17 cellular contexts compared by ENCODE assay signal in genomic region chr11:102522332-102523207, GRCh38. TPM values are rescaled to one million over a fixed set of nuclear protein-coding genes. Genes with fewer than 3 reads are reported as not detected.
A peak's percentile ranks its signal among the peaks of the same experiment; 100 is the strongest.
DNase-seq lines count a peak whose midpoint lies in the region; ATAC-seq, FAIRE-seq and TF ChIP-seq lines count a peak whose summit lies in the region.
"Had no signal": no experiment of that assay in that cellular context is flagged by ENCODE, and none has a peak within 500 bp of the region (broad histone marks: within the 10 kb centered on the region; RNA-seq: fewer than 3 reads in every experiment).

No MANE protein-coding gene starts in this region.

- H3K4me3 ChIP-seq in HCT116 (replicated peaks in 1 of 2; ENCODE audit: low read depth in 1 of 2, low read length in 2 of 2), result no peak overlapping the region
- no peak overlapping the region for H3K4me3 ChIP-seq in K562
- H3K4me3 ChIP-seq: coronary artery, esophagus squamous epithelium, left lung, stomach had no signal

- no peak for FAIRE-seq in K562 (lab: Jason Lieb, UNC)
- FAIRE-seq: astrocyte had no signal

- H4K20me1 ChIP-seq in HCT116 (ENCODE audit: insufficient read depth) (no peaks in the 10 kb centered on the region), K562 (replicated peaks; ENCODE audit: control insufficient read depth, insufficient read depth, low read length) (no peaks in the 10 kb centered on the region)

- TF ChIP-seq CTCF in HCT116 (IDR thresholded peaks at IDR 0.05 in 2 of 3, conservative IDR thresholded peaks at IDR 0.05 in 1 of 3; ENCODE audit: borderline replicate concordance in 1 of 3, insufficient read depth in 1 of 3, low read depth in 2 of 3, low read length in 2 of 3), result no peak
- TF ChIP-seq CTCF in K562 (IDR thresholded peaks at IDR 0.05 in 2 of 3, conservative IDR thresholded peaks at IDR 0.05 in 1 of 3; ENCODE audit: insufficient read depth in 2 of 3, low read depth in 1 of 3, low read length in 3 of 3), result no peak

- H3K4me2 ChIP-seq in HCT116 (ENCODE audit: low read length) (no peak overlapping the region), K562 (ENCODE audit: insufficient read depth, low read length) (no peak overlapping the region)

- TF ChIP-seq RAD21 in HCT116 (IDR thresholded peaks at IDR 0.05; ENCODE audit: low read depth) (no peak), K562 (CRISPR knock-in tag; conservative IDR thresholded peaks at IDR 0.05 in 1 of 2, IDR thresholded peaks at IDR 0.05 in 1 of 2) (no peak)

- no peak overlapping the region for H3K27ac ChIP-seq in HCT116 (ENCODE audit: low read depth, low read length)
- H3K27ac ChIP-seq in K562 (ENCODE audit: extremely low read depth, low read depth, low read length), result no peak overlapping the region
- H3K27ac ChIP-seq: coronary artery, esophagus squamous epithelium, left lung, stomach had no signal

- in situ Hi-C loops in K562 (cut with MboI), result no loop called here

- no peaks in the 10 kb centered on the region for H3K9me2 ChIP-seq in HCT116 (ENCODE audit: insufficient read depth)

- no peaks in the 10 kb centered on the region for H3K36me3 ChIP-seq in HCT116 (ENCODE audit: control insufficient read depth in 1 of 2, insufficient read depth in 2 of 2, low read length in 2 of 2)
- H3K36me3 ChIP-seq in K562 (ENCODE audit: control insufficient read depth, insufficient read depth, low read length), result no peaks in the 10 kb centered on the region
- H3K36me3 ChIP-seq: esophagus squamous epithelium, left lung, stomach had no signal

- RAD21 ChIA-PET in HCT116 (lab: Charles Lee; ENCODE audit: low non-redundant PET in 1 of 2, low total read pairs in 2 of 2, uncharacterized antibody in 2 of 2, unreplicated experiment in 2 of 2), result no interaction called here

- intact Hi-C loops in HCT116 (cut with micrococcal nuclease) (no loop called here), K562 (cut with micrococcal nuclease) (no loop called here)

- POLR2A ChIA-PET in HCT116 (lab: Charles Lee) (no interaction called here), K562 (lab: Yijun Ruan, JAX) (interaction anchor here (1.4 kb wide), 1 partner anchor 8 kb away, joined by 4 read pairs; no protein-coding TSS in a partner anchor)

- peak; percentile 73 for ATAC-seq in GM18517 (IDR thresholded peaks at IDR 0.05; ENCODE audit: unreplicated experiment)
- ATAC-seq in HCT116, result no peak
- peak; percentile 63 for ATAC-seq in HG03520 (IDR thresholded peaks at IDR 0.05; ENCODE audit: unreplicated experiment)
- ATAC-seq in K562, result no peak
- no peak for ATAC-seq in HG03439 (IDR thresholded peaks at IDR 0.05; ENCODE audit: unreplicated experiment)
- ATAC-seq: left lung had no signal

- H2AFZ ChIP-seq in HCT116 (ENCODE audit: low read depth, low read length, poor library complexity, severe bottlenecking), result peak overlapping the region; percentile 71
- H2AFZ ChIP-seq in K562 (ENCODE audit: low read depth, low read length), result no peak overlapping the region

- no peaks in the 10 kb centered on the region for H3K9me3 ChIP-seq in HCT116 (ENCODE audit: control insufficient read depth in 1 of 2, insufficient read depth in 1 of 2, low read depth in 1 of 2, low read length in 2 of 2)
- H3K9me3 ChIP-seq in K562 (replicated peaks; ENCODE audit: control insufficient read depth, insufficient read depth, low read depth, low read length), result no peaks in the 10 kb centered on the region
- H3K9me3 ChIP-seq: esophagus squamous epithelium, left lung, stomach had no signal

- no peak for TF ChIP-seq EP300 in K562 (IDR thresholded peaks at IDR 0.05; ENCODE audit: low read length)

- CTCF ChIA-PET in HCT116 (lab: Charles Lee) (no interaction called here), K562 (lab: Yijun Ruan, JAX; ENCODE audit: low intra/inter-chr PET ratio) (no interaction called here)

- no peak overlapping the region for H3K9ac ChIP-seq in HCT116 (ENCODE audit: low read length)
- no peak overlapping the region for H3K9ac ChIP-seq in K562 (ENCODE audit: insufficient read depth in 1 of 2, low read depth in 2 of 2, low read length in 2 of 2)

- no peaks in the 10 kb centered on the region for H3K27me3 ChIP-seq in HCT116 (ENCODE audit: insufficient read depth, low read length)
- peaks cover 4 to 8% of the 10 kb centered on the region in 2 experiments; a peak in 4 of 5 replicates for H3K27me3 ChIP-seq in K562 (ENCODE audit: control insufficient read depth in 2 of 2, insufficient read depth in 2 of 2, low read length in 2 of 2)
- H3K27me3 ChIP-seq: esophagus squamous epithelium, left lung had no signal

- TF ChIP-seq POLR2A in HCT116 (IDR thresholded peaks at IDR 0.05; ENCODE audit: borderline replicate concordance, extremely low read depth, insufficient read depth, insufficient read length) (no peak), K562 (conservative IDR thresholded peaks at IDR 0.05) (no peak)

- WGBS in K562 (ENCODE audit: insufficient coverage, low coverage, missing lambda C conversion rate), result 2% methylated on average over 5 of the region's 5 CpGs

- H3K4me1 ChIP-seq in HCT116 (ENCODE audit: control insufficient read depth in 1 of 2, insufficient read depth in 2 of 2, low read length in 2 of 2) (peaks cover under 1 to 3% of the 10 kb centered on the region in 2 experiments; a peak in 2 of 4 replicates), K562 (replicated peaks in 1 of 2; ENCODE audit: control insufficient read depth in 2 of 2, insufficient read depth in 2 of 2, low read length in 2 of 2) (no peaks in the 10 kb centered on the region)
- H3K4me1 ChIP-seq: esophagus squamous epithelium, left lung, stomach had no signal

- no peaks in the 10 kb centered on the region for H3K9me1 ChIP-seq in K562 (ENCODE audit: control insufficient read depth, insufficient read depth, low read length)

- H3K79me2 ChIP-seq in HCT116 (ENCODE audit: insufficient read depth, low read length) (no peaks in the 10 kb centered on the region), K562 (ENCODE audit: control insufficient read depth, insufficient read depth, low read length) (no peaks in the 10 kb centered on the region)

- no TSS peak for BruUV-seq in HCT116 (replicated peaks; lab: Mats Ljungman, UMichigan)
- BruUV-seq in K562 (replicated peaks; lab: Mats Ljungman, UMichigan), result no TSS peak

- DNase-seq in HCT116 (ENCODE audit: low read depth, low spot score) (no peak), K562 (ENCODE audit: extremely low read depth in 1 of 4, low spot score in 3 of 4) (no peak), NCI-H1048 (lab: John Stamatoyannopoulos, UW) (no peak)
- no peak for DNase-seq in effector CD4-positive, alpha-beta T cell
- DNase-seq: esophagus squamous epithelium, left lung, NCI-H1417 treated with DMSO at 0.1 percent for 48 hours, NCI-H524, nephron progenitor cell, stomach had no signal

TF ChIP-seq in HCT116, 20 proteins besides CTCF, POLR2A, EP300 and RAD21:
- TF ChIP-seq FOSL1 (IDR thresholded peaks at IDR 0.05; ENCODE audit: low read depth), result no peak
- no peak for TF ChIP-seq ELF1 (IDR thresholded peaks at IDR 0.05; ENCODE audit: borderline replicate concordance, low read depth)
TF ChIP-seq in HCT116: peak in this region for 0.

TF ChIP-seq in K562, 482 proteins besides CTCF, POLR2A, EP300 and RAD21:
- TF ChIP-seq, protein P1, sequence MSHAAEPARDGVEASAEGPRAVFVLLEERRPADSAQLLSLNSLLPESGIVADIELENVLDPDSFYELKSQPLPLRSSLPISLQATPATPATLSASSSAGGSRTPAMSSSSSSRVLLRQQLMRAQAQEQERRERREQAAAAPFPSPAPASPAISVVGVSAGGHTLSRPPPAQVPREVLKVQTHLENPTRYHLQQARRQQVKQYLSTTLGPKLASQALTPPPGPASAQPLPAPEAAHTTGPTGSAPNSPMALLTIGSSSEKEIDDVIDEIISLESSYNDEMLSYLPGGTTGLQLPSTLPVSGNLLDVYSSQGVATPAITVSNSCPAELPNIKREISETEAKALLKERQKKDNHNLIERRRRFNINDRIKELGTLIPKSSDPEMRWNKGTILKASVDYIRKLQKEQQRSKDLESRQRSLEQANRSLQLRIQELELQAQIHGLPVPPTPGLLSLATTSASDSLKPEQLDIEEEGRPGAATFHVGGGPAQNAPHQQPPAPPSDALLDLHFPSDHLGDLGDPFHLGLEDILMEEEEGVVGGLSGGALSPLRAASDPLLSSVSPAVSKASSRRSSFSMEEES (CRISPR knock-in tag; IDR thresholded peaks at IDR 0.05), result peak; percentile 74
- TF ChIP-seq EGR1 (conservative IDR thresholded peaks at IDR 0.05), result no peak
- no peak for TF ChIP-seq ELF4 (CRISPR knock-in tag; IDR thresholded peaks at IDR 0.05)

RNA-seq across cellular contexts. Expression of gene MMP7, which starts 8.0 kb away (rescaled TPM):
- total RNA-seq in HCT116 (2021; ENCODE audit: unreplicated experiment) (0.61 TPM), K562 (2014; rRNA removed) (not detected in 2 replicates), K562 (2014; rRNA removed; fragmentation: Illumina TruSeq; extraction: Trizol) (not detected in 2 replicates), K562 (2015; rRNA removed; fragmentation: Illumina TruSeq; extraction: Trizol) (not detected in 2 replicates), K562 (2021) (0.13 and 0.31 TPM in 2 replicates)
- polyA plus RNA-seq in HCT116 (2012), result 0.39 and 1.0 TPM in 2 replicates
- total RNA-seq in K562 (2011; cell fraction: chromatin; rRNA removed; ENCODE audit: low replicate concordance), result not detected in 2 replicates
- not detected in 2 replicates for total RNA-seq in K562 (2011; cell fraction: nucleolus; rRNA removed)
- total RNA-seq in K562 (2011; cell fraction: nucleoplasm; rRNA removed), result not detected in 2 replicates
- polyA plus RNA-seq in K562 (2011; rRNA removed) (not detected in 2 replicates), K562 (2014; fragmentation: Illumina TruSeq; extraction: Trizol) (not detected in 2 replicates), K562 (2014; fragmentation: Nextera tagmentation; extraction: Ambion mirVana) (not detected), K562 (2014; rRNA removed) (not detected in 2 replicates)
- polyA plus RNA-seq in K562 (2011; cell fraction: cytosol; rRNA removed), result not detected in 2 replicates
- polyA plus RNA-seq in K562 (2011; cell fraction: nucleus; rRNA removed), result not detected in 2 replicates
- not detected in 2 replicates for polyA plus RNA-seq in K562 (2012)
- not detected in 2 replicates for polyA minus RNA-seq in K562 (2011; rRNA and poly(A)+ RNA removed)
- not detected in 2 replicates for polyA minus RNA-seq in K562 (2011; cell fraction: cytosol; rRNA and poly(A)+ RNA removed)
- polyA minus RNA-seq in K562 (2011; cell fraction: nucleus; rRNA and poly(A)+ RNA removed), result not detected in 2 replicates
- total RNA-seq: activated T-helper 2 cell treated with anti-CD3 and anti-CD28 coated beads, Interferon-gamma antibody, Interleukin-2, Interleukin-4, amounts not matched to agents 10 μg/mL and 5 μg/mL and 100 μg/mL, durations not matched to agents 14 hours and 24 hours and 36 hours had no signal
- polyA plus RNA-seq: CD14-positive monocyte had no signal

Comparison
In these comparisons a context has a peak if more than half of its experiments do, and no peak if none do; other contexts are left out.
1. ATAC-seq: peak in GM18517 (single experiment) and HG03520 (single experiment); none in HCT116 (single experiment), K562 (single experiment) and HG03439 (single experiment).